Comparison of ENCODE assay signal across 10 cellular contexts in the genomic region with DNA sequence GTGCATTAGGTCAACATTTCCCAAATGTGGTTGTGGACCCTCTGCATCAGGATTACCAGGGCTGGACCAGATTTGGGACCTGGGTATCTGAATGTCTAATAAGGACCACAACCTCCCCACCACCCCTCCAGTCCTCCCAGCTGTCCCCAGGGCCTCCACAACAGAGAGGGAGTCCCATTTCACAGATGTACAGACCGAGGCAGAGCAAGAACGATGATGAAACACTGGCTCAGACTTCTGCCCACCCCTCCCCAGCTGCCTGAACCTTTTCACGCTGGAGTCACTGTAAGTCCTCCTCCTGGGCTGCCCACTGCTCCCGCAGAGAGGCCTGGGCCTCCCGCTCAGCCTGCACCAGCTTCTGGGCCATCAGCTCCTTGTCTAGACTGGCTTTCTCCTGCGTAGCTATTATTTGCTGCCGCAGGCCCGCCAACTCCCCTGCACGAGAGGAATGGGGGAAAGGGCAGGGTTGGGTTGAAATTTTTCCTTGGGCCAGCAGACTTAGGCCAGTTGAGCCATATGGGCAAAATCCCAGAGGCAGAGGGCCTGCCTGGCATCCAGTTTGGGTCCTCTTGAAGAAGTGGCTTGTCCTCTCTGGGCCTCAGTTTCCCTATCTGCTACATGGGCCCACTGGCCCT. TPM values are rescaled to one million over a fixed set of nuclear protein-coding genes. Genes with fewer than 3 reads are reported as not detected.
A peak's percentile ranks its signal among the peaks of the same experiment; 100 is the strongest.
DNase-seq lines count a peak whose midpoint lies in the region; ATAC-seq, FAIRE-seq and TF ChIP-seq lines count a peak whose summit lies in the region.
"Not testable (repeated sequence)": the region's sequence is repeated elsewhere in the genome, so short reads cannot be mapped to it uniquely, and the experiment has no call there.
"Had no signal": no experiment of that assay in that cellular context is flagged by ENCODE, and none has a peak within 500 bp of the region (broad histone marks: within the 10 kb centered on the region; RNA-seq: fewer than 3 reads in every experiment).

No MANE protein-coding gene starts in this region.

- peak; percentile 9; the same call in 1 of the 2 replicates for TF ChIP-seq POLR2A in A549 (IDR thresholded peaks at IDR 0.05; ENCODE audit: low read length)
- not testable (repeated sequence) for TF ChIP-seq POLR2A in body of pancreas (IDR thresholded peaks at IDR 0.05); heart left ventricle (IDR thresholded peaks at IDR 0.05)

- not testable (repeated sequence) for H3K27me3 ChIP-seq in body of pancreas; heart left ventricle; psoas muscle (ENCODE audit: insufficient read depth in 3 of 3, low read length in 2 of 3)

- H3K27ac ChIP-seq in A549, body of pancreas, heart left ventricle, psoas muscle: not testable (repeated sequence)

- peaks cover 10% of the 10 kb centered on the region for H3K4me1 ChIP-seq in A549
- H3K4me1 ChIP-seq in body of pancreas: peaks cover 16% of the 10 kb centered on the region
- not testable (repeated sequence) for H3K4me1 ChIP-seq in heart left ventricle
- H3K4me1 ChIP-seq in mucosa of descending colon (ENCODE audit: low read depth): peaks cover 19% of the 10 kb centered on the region
- peaks cover 16% of the 10 kb centered on the region for H3K4me1 ChIP-seq in psoas muscle

- CTCF ChIA-PET in A549 (lab: Yijun Ruan, JAX): interaction anchor here (0.8 to 7.3 kb wide), 13 partner anchors 9 to 330 kb away, joined by 3 to 98 read pairs (median 5); partner anchors contain the start of gene NBPF1

- not testable (repeated sequence) for H3K4me3 ChIP-seq in A549, body of pancreas, heart left ventricle, mucosa of descending colon, psoas muscle

- not testable (repeated sequence) for H3K4me2 ChIP-seq in A549

- not testable (repeated sequence) for DNase-seq in A549 (ENCODE audit: low read depth in 1 of 2, low spot score in 1 of 2)
- DNase-seq in NAMALWA (ENCODE audit: low spot score): peak; percentile 55
- DNase-seq in activated CD8-positive, alpha-beta memory T cell treated with anti-CD3 and anti-CD28 coated beads for 24 hours: peak; percentile 71
- peak in 3 of 4 donors; percentile 7 to 29 (median 14) for DNase-seq in body of pancreas
- peak in 4 of 5 donors; percentile 20 to 74 (median 21) for DNase-seq in heart left ventricle
- peak; percentile 38 to 57 (median 51) for DNase-seq in mucosa of descending colon
- DNase-seq in psoas muscle: peak; percentile 13 to 57
- DNase-seq in ureter (ENCODE audit: low spot score): peak; percentile 56

- TF ChIP-seq CTCF in A549 (IDR thresholded peaks at IDR 0.05); body of pancreas (IDR thresholded peaks at IDR 0.05); heart left ventricle (IDR thresholded peaks at IDR 0.05); mucosa of descending colon (IDR thresholded peaks at IDR 0.05); psoas muscle (IDR thresholded peaks at IDR 0.05): not testable (repeated sequence)

- TF ChIP-seq RAD21 in A549 (conservative IDR thresholded peaks at IDR 0.05 in 1 of 2, IDR thresholded peaks at IDR 0.05 in 1 of 2): not testable (repeated sequence)

- 86% methylated on average over 9 of the region's 9 CpGs for WGBS in A549 (ENCODE audit: missing lambda C conversion rate)
- 86 to 87% methylated on average over 9 of the region's 9 CpGs for WGBS in body of pancreas, 2 donors
- 93 to 95% (median 94%) methylated on average over 9 of the region's 9 CpGs for WGBS in heart left ventricle, 4 donors
- 89 to 94% (median 91%) methylated on average over 9 of the region's 9 CpGs for WGBS in psoas muscle, 3 donors

- 0 out of 6 replicates have a peak, but pooled peaks of 1 of the 2 experiments have one; percentile 1 for ATAC-seq in A549
- ATAC-seq in body of pancreas, heart left ventricle, mucosa of descending colon, psoas muscle: not testable (repeated sequence)

- H3K36me3 ChIP-seq in body of pancreas (replicated peaks in 1 of 2; ENCODE audit: insufficient read depth in 1 of 2, low read depth in 2 of 2) (peaks cover 7 to 15% of the 10 kb centered on the region in 2 donors), heart left ventricle (peaks cover 0 to 81% (median 65%) of the 10 kb centered on the region in 9 donors), psoas muscle (ENCODE audit: insufficient read depth in 1 of 2, low read depth in 1 of 2) (peaks cover 0 to 79% of the 10 kb centered on the region in 2 donors)
- H3K36me3 ChIP-seq in mucosa of descending colon (ENCODE audit: low read depth): not testable (repeated sequence)

- not testable (repeated sequence) for H3K9me3 ChIP-seq in A549, body of pancreas, heart left ventricle, mucosa of descending colon, psoas muscle

- intact Hi-C loops in body of pancreas (cut with DNase I) (loop anchor here (5.0 kb wide), 1 partner anchor 326 kb away; no protein-coding TSS in a partner anchor), heart left ventricle (cut with DNase I) (loop anchor here in 6 of 10 donors (2.0 to 5.0 kb wide), 3 partner anchors 325 to 329 kb away; no protein-coding TSS in a partner anchor)
- intact Hi-C loops in mucosa of descending colon (cut with DNase I, micrococcal nuclease); psoas muscle (cut with DNase I): not testable (repeated sequence)

- TF ChIP-seq EP300 in A549 (IDR thresholded peaks at IDR 0.05): not testable (repeated sequence)

- POLR2A ChIA-PET in A549 (lab: Yijun Ruan, JAX): interaction anchor here (1.0 kb wide), 1 partner anchor 108 kb away, joined by 3 read pairs; no protein-coding TSS in a partner anchor

- FAIRE-seq in A549 (lab: Jason Lieb, UNC): not testable (repeated sequence)

TF ChIP-seq in A549, 52 proteins besides CTCF, POLR2A, EP300 and RAD21:
- TF ChIP-seq RCOR1 (IDR thresholded peaks at IDR 0.05; ENCODE audit: low read depth, low read length): 0 out of 2 replicates have a peak, but pooled peaks have one; percentile 20
- TF ChIP-seq HDAC2 (IDR thresholded peaks at IDR 0.05): 0 out of 2 replicates have a peak, but pooled peaks have one; percentile 65
- TF ChIP-seq KDM1A (IDR thresholded peaks at IDR 0.05; ENCODE audit: low read depth): peak; percentile 69; the same call in 1 of the 2 replicates

RNA-seq across cellular contexts. Expression of gene NBPF1, which starts 8.4 kb away (rescaled TPM):
- polyA plus RNA-seq in A549 (2011; rRNA removed): 36.8 and 37.0 TPM in 2 replicates
- 10.7 and 13.8 TPM in 2 replicates for polyA plus RNA-seq in A549 (2012; cell fraction: cytosol; rRNA removed)
- polyA plus RNA-seq in A549 (2012; cell fraction: nucleus; rRNA removed): 10.4 and 13.8 TPM in 2 replicates
- 23.0 to 24.5 TPM (median 23.9 TPM) in 3 replicates for polyA plus RNA-seq in A549 (2017; fragmentation: RNase III; extraction: RNeasy Plus Mini Kit Qiagen cat#74134 plus additional on column Dnase treatment)
- polyA minus RNA-seq in A549 (2011; rRNA and poly(A)+ RNA removed): 58.3 and 65.1 TPM in 2 replicates
- total RNA-seq in body of pancreas: 10 to 100 TPM; 22.3 to 41.5 TPM
- 10 to 100 TPM in 8 of 9 donors, 1 to 10 TPM in 1; 4.7 to 18.2 (median 14.3) TPM for total RNA-seq in heart left ventricle
- 1 to 10 TPM; 4.4 to 4.8 TPM for polyA plus RNA-seq in heart left ventricle
- 100 to 1,000 TPM in 2 of 3 donors, 10 to 100 TPM in 1; 80.2 to 169 (median 104) TPM for total RNA-seq in mucosa of descending colon
- 10 to 100 TPM in 1 of 4 donors, 1 to 10 TPM in 3; 5.3 to 20.9 (median 7.3) TPM for total RNA-seq in psoas muscle
- polyA plus RNA-seq in psoas muscle: 10 to 100 TPM in 1 of 3 donors, 1 to 10 TPM in 2; 2.4 to 12.5 (median 6.1) TPM
- 61.9 TPM for total RNA-seq in ureter

RNA-seq across cellular contexts. Expression of gene RNU1-3, which starts 45.0 kb away (rescaled TPM):
- polyA plus RNA-seq in A549 (2011; rRNA removed) (56.2 TPM in 1 of 2 replicates, not detected in the other), A549 (2017; fragmentation: RNase III; extraction: RNeasy Plus Mini Kit Qiagen cat#74134 plus additional on column Dnase treatment) (6.5 to 8.5 TPM (median 6.6 TPM) in 3 replicates), heart left ventricle (not detected), psoas muscle (not detected)
- not detected in 2 replicates for polyA plus RNA-seq in A549 (2012; cell fraction: cytosol; rRNA removed)
- not detected in 2 replicates for polyA plus RNA-seq in A549 (2012; cell fraction: nucleus; rRNA removed)
- polyA minus RNA-seq in A549 (2011; rRNA and poly(A)+ RNA removed): 38,453 and 40,699 TPM in 2 replicates
- total RNA-seq in body of pancreas (over 10,000 TPM in 1 of 2 donors, under 1 TPM in 1; under 0.01 to 15,479 TPM), heart left ventricle (1,000 to 10,000 TPM in 6 of 9 donors, 100 to 1,000 TPM in 1, not detected in 2; 364 to 3,776 (median 2,470) TPM), mucosa of descending colon (1,000 to 10,000 TPM; 2,195 to 6,222 (median 2,378) TPM), psoas muscle (1,000 to 10,000 TPM; 1,264 to 5,208 (median 3,151) TPM), ureter (1,626 TPM)
- total RNA-seq: HT1080 had no signal
- polyA plus RNA-seq: CD4-positive, alpha-beta memory T cell had no signal
